In genomic region chr2:23132000-23132399, GRCh38 we compare ENCODE assay signal across 29 cellular contexts.
"Had no signal": no experiment of that assay in that cellular context is flagged by ENCODE, and none has a peak within 500 bp of the region (broad histone marks: within the 10 kb centered on the region; RNA-seq: fewer than 3 reads in every experiment).

No MANE protein-coding gene starts in this region.

- H3K36me3 ChIP-seq: colonic mucosa, esophagus muscularis mucosa, esophagus squamous epithelium, gastrocnemius medialis, gastroesophageal sphincter, heart left ventricle, heart right ventricle had no signal

- DNase-seq: colonic mucosa; cortex of kidney; dermis blood vessel endothelial cell; dorsolateral prefrontal cortex; effector CD4-positive, alpha-beta T cell; effector CD8-positive, alpha-beta T cell; effector memory CD4-positive, alpha-beta T cell; effector memory CD8-positive, alpha-beta T cell; endodermal cell; erythroblast; esophagus squamous epithelium; foreskin fibroblast; foreskin keratinocyte; foreskin melanocyte; gastrocnemius medialis; glutamatergic neuron; head of caudate nucleus; heart left ventricle; heart right ventricle had no signal

- H3K4me3 Mint-ChIP-seq: dendritic cell treated with granulocyte-macrophage colony-stimulating factor and Interleukin-4, amounts not matched to agents 40 ng/mL and 50 ng/mL, for 4 days; effector memory CD8-positive, alpha-beta T cell; endodermal cell had no signal

- H3K9me3 ChIP-seq: colonic mucosa, esophagus muscularis mucosa, esophagus squamous epithelium, gastrocnemius medialis, gastroesophageal sphincter had no signal

- H3K27ac ChIP-seq: colonic mucosa, coronary artery, dorsolateral prefrontal cortex, epithelial cell of prostate, esophagus muscularis mucosa, esophagus squamous epithelium, foreskin keratinocyte, gastrocnemius medialis, gastroesophageal sphincter, heart left ventricle, heart right ventricle had no signal

- H3K4me1 ChIP-seq: colonic mucosa, foreskin keratinocyte had no signal

- H3K27ac Mint-ChIP-seq: dendritic cell treated with granulocyte-macrophage colony-stimulating factor and Interleukin-4, amounts not matched to agents 40 ng/mL and 50 ng/mL, for 4 days; effector memory CD8-positive, alpha-beta T cell; endodermal cell had no signal

- H3K4me3 ChIP-seq: colonic mucosa, coronary artery, dorsolateral prefrontal cortex, esophagus muscularis mucosa, esophagus squamous epithelium, gastrocnemius medialis, gastroesophageal sphincter, heart left ventricle, heart right ventricle had no signal

- ATAC-seq: effector memory CD8-positive, alpha-beta T cell; esophagus mucosa; foreskin keratinocyte; gastrocnemius medialis; gastroesophageal sphincter; heart left ventricle; heart right ventricle had no signal

- H3K27me3 Mint-ChIP-seq: dendritic cell treated with granulocyte-macrophage colony-stimulating factor and Interleukin-4, amounts not matched to agents 40 ng/mL and 50 ng/mL, for 4 days; effector memory CD8-positive, alpha-beta T cell had no signal

- FAIRE-seq: colon, endometrium, endothelial cell of umbilical vein, frontal cortex had no signal

- H3K27me3 ChIP-seq: colonic mucosa, esophagus muscularis mucosa, esophagus squamous epithelium, foreskin keratinocyte, gastrocnemius medialis, gastroesophageal sphincter, heart left ventricle had no signal
